ENCODE assay signal across 12 cellular contexts in the genomic region with DNA sequence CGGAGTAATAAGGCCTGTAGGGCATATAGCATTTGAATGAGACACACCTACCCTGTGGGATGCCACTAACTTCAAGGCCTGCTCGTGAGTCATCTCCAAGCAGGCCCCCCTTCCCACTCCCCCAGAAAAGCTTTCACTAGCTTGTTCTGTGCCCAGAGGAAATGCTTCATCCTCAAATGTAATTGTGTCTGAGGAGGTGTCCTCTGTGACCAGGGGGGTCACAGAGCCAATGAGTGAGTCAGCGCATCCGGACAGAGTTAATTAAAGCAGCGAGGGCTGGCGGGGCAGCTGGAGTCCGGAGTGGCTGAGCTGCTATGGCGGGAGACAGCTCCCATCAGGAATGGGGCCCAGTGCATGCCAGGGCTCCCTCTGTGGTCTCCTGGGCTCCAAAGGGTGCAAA. TPM values are rescaled to one million over a fixed set of nuclear protein-coding genes. Genes with fewer than 3 reads are reported as not detected.
DNase-seq lines count a peak whose midpoint lies in the region; ATAC-seq, FAIRE-seq and TF ChIP-seq lines count a peak whose summit lies in the region.
"Had no signal": no experiment of that assay in that cellular context is flagged by ENCODE, and none has a peak within 500 bp of the region (broad histone marks: within the 10 kb centered on the region; RNA-seq: fewer than 3 reads in every experiment).

No MANE protein-coding gene starts in this region.

- H3K36me3 ChIP-seq in astrocyte (ENCODE audit: insufficient read depth, low read length) (no peaks in the 10 kb centered on the region), uterus (no peaks in the 10 kb centered on the region), Peyer's patch (no peaks in the 10 kb centered on the region)
- no peaks in the 10 kb centered on the region for H3K36me3 ChIP-seq in naive thymus-derived CD4-positive, alpha-beta T cell (ENCODE audit: control insufficient read depth in 2 of 3, insufficient read depth in 3 of 3, low read length in 3 of 3)
- H3K36me3 ChIP-seq: sigmoid colon, suprapubic skin had no signal

- TF ChIP-seq CTCF in astrocyte (IDR thresholded peaks at IDR 0.05; ENCODE audit: insufficient read depth, low read depth, low read length), result no peak
- TF ChIP-seq CTCF in uterus (IDR thresholded peaks at IDR 0.05), result no peak
- TF ChIP-seq CTCF in Peyer's patch (IDR thresholded peaks at IDR 0.05), result no peak

- WGBS in right cardiac atrium, result 31% methylated on average over 8 of the region's 8 CpGs

- no peak overlapping the region for H3K27ac ChIP-seq in astrocyte (ENCODE audit: low read depth, low read length)
- no peak overlapping the region for H3K27ac ChIP-seq in right cardiac atrium (ENCODE audit: low read length)
- no peak overlapping the region for H3K27ac ChIP-seq in uterus
- no peak overlapping the region for H3K27ac ChIP-seq in naive thymus-derived CD4-positive, alpha-beta T cell (ENCODE audit: low read depth, low read length)
- H3K27ac ChIP-seq in Peyer's patch, result no peak overlapping the region
- H3K27ac ChIP-seq: 22Rv1, sigmoid colon, suprapubic skin had no signal

- no peaks in the 10 kb centered on the region for H4K20me1 ChIP-seq in astrocyte (ENCODE audit: insufficient read depth, low read length)

- peaks cover 8% of the 10 kb centered on the region for H3K4me1 Mint-ChIP-seq in astrocyte (ENCODE audit: low read depth, unreplicated experiment)
- H3K4me1 Mint-ChIP-seq in naive thymus-derived CD4-positive, alpha-beta T cell, result peaks cover 0 to 8% (median 3%) of the 10 kb centered on the region in 7 donors

- TF ChIP-seq POLR2A in uterus (IDR thresholded peaks at IDR 0.05) (no peak), Peyer's patch (IDR thresholded peaks at IDR 0.05) (no peak)

- no peaks in the 10 kb centered on the region for H3K9me3 ChIP-seq in astrocyte (ENCODE audit: insufficient read depth, low read depth, low read length)
- no peaks in the 10 kb centered on the region for H3K9me3 ChIP-seq in right cardiac atrium (ENCODE audit: control insufficient read depth, low read length)
- H3K9me3 ChIP-seq in uterus, result no peaks in the 10 kb centered on the region
- H3K9me3 ChIP-seq in naive thymus-derived CD4-positive, alpha-beta T cell (ENCODE audit: control insufficient read depth in 2 of 3, low read length in 3 of 3), result no peaks in the 10 kb centered on the region
- H3K9me3 ChIP-seq in Peyer's patch, result no peaks in the 10 kb centered on the region
- H3K9me3 ChIP-seq: sigmoid colon, suprapubic skin had no signal

- H3K9ac ChIP-seq in astrocyte (ENCODE audit: low read length), result no peak overlapping the region

- peak overlapping the region; percentile 7 for H2AFZ ChIP-seq in astrocyte (ENCODE audit: low read depth, low read length)

- H3K27ac Mint-ChIP-seq in astrocyte (ENCODE audit: unreplicated experiment), result no peak overlapping the region
- no peak overlapping the region for H3K27ac Mint-ChIP-seq in naive thymus-derived CD4-positive, alpha-beta T cell
- H3K27ac Mint-ChIP-seq: activated naive CD8-positive, alpha-beta T cell treated with anti-CD3 and anti-CD28 coated beads for 36 hours had no signal

- no peaks in the 10 kb centered on the region for H3K79me2 ChIP-seq in astrocyte (ENCODE audit: insufficient read depth, low read length)

- POLR2A ChIA-PET in naive thymus-derived CD4-positive, alpha-beta T cell (lab: Charles Lee), result no interaction called here

- peak overlapping the region; percentile 21 for H3K4me3 Mint-ChIP-seq in astrocyte (ENCODE audit: unreplicated experiment)
- no peak overlapping the region for H3K4me3 Mint-ChIP-seq in naive thymus-derived CD4-positive, alpha-beta T cell
- H3K4me3 Mint-ChIP-seq: activated naive CD8-positive, alpha-beta T cell treated with anti-CD3 and anti-CD28 coated beads for 36 hours had no signal

- CTCF ChIA-PET in naive thymus-derived CD4-positive, alpha-beta T cell (lab: Charles Lee), result no interaction called here

- H3K27me3 Mint-ChIP-seq in astrocyte (ENCODE audit: low read depth, unreplicated experiment), result peaks cover 40% of the 10 kb centered on the region
- H3K27me3 Mint-ChIP-seq in naive thymus-derived CD4-positive, alpha-beta T cell, result peaks cover 8 to 27% (median 20%) of the 10 kb centered on the region in 5 donors

- intact Hi-C loops in right cardiac atrium (cut with DNase I) (no loop called here), uterus (cut with DNase I; ENCODE audit: low total_unique reads) (no loop called here)
- intact Hi-C loops in naive thymus-derived CD4-positive, alpha-beta T cell (cut with micrococcal nuclease), result no loop called here

- H3K36me3 Mint-ChIP-seq in astrocyte (ENCODE audit: low read depth, unreplicated experiment), result no peaks in the 10 kb centered on the region
- no peaks in the 10 kb centered on the region for H3K36me3 Mint-ChIP-seq in naive thymus-derived CD4-positive, alpha-beta T cell
- H3K36me3 Mint-ChIP-seq: activated naive CD8-positive, alpha-beta T cell treated with anti-CD3 and anti-CD28 coated beads for 36 hours had no signal

- FAIRE-seq in astrocyte (lab: Jason Lieb, UNC), result no peak

- H3K4me3 ChIP-seq in astrocyte (ENCODE audit: insufficient read depth, low read depth, low read length) (no peak overlapping the region), right cardiac atrium (ENCODE audit: low read length) (no peak overlapping the region), uterus (no peak overlapping the region), Peyer's patch (no peak overlapping the region)
- H3K4me3 ChIP-seq in naive thymus-derived CD4-positive, alpha-beta T cell (ENCODE audit: low read length), result no peak overlapping the region
- H3K4me3 ChIP-seq: sigmoid colon, suprapubic skin had no signal

- H3K4me1 ChIP-seq in astrocyte (ENCODE audit: insufficient read depth, low read length) (peaks cover 15% of the 10 kb centered on the region), right cardiac atrium (ENCODE audit: control insufficient read depth, insufficient read depth, low read length) (no peaks in the 10 kb centered on the region), uterus (peaks cover 0 to 3% of the 10 kb centered on the region in 2 donors), Peyer's patch (peaks cover 0 to 6% (median 0%) of the 10 kb centered on the region in 4 donors)
- no peaks in the 10 kb centered on the region for H3K4me1 ChIP-seq in naive thymus-derived CD4-positive, alpha-beta T cell (ENCODE audit: control insufficient read depth in 2 of 2, insufficient read depth in 2 of 2, low read length in 2 of 2)

- no peaks in the 10 kb centered on the region for H3K9me3 Mint-ChIP-seq in astrocyte (ENCODE audit: unreplicated experiment)
- peaks cover 0 to 4% (median 0%) of the 10 kb centered on the region in 11 donors for H3K9me3 Mint-ChIP-seq in naive thymus-derived CD4-positive, alpha-beta T cell
- H3K9me3 Mint-ChIP-seq: activated naive CD8-positive, alpha-beta T cell treated with anti-CD3 and anti-CD28 coated beads for 36 hours had no signal

- H3K4me2 ChIP-seq in astrocyte (ENCODE audit: low read length), result peak overlapping the region; percentile 65

- ATAC-seq in right cardiac atrium, result peak; percentile 48 to 92
- no peak for ATAC-seq in naive thymus-derived CD4-positive, alpha-beta T cell

- H3K27me3 ChIP-seq in astrocyte (ENCODE audit: insufficient read depth, low read length) (no peaks in the 10 kb centered on the region), right cardiac atrium (ENCODE audit: control insufficient read depth, insufficient read depth) (no peaks in the 10 kb centered on the region), uterus (no peaks in the 10 kb centered on the region), Peyer's patch (no peaks in the 10 kb centered on the region)
- H3K27me3 ChIP-seq in naive thymus-derived CD4-positive, alpha-beta T cell (ENCODE audit: control insufficient read depth in 2 of 2, insufficient read depth in 2 of 2, low read length in 2 of 2), result no peaks in the 10 kb centered on the region

- DNase-seq in NCI-H2227 (lab: John Stamatoyannopoulos, UW; ENCODE audit: unreplicated experiment) (peak; percentile 16), NCI-H2227 treated with DMSO at 0.1 percent for 48 hours (lab: John Stamatoyannopoulos, UW) (no peak), astrocyte (ENCODE audit: low read depth) (peak; percentile 72), right cardiac atrium (peak in 2 of 3 donors; percentile 52 to 53), uterus (peak; percentile 22 to 47), GDM1 (lab: John Stamatoyannopoulos, UW) (no peak), Peyer's patch (no peak)
- DNase-seq in naive thymus-derived CD4-positive, alpha-beta T cell, result no peak
- DNase-seq: activated naive CD8-positive, alpha-beta T cell treated with anti-CD3 and anti-CD28 coated beads for 36 hours; sigmoid colon had no signal

RNA-seq across cellular contexts. Expression of gene ESRRB, which starts 27.0 kb away (rescaled TPM):
- not detected in 2 replicates for total RNA-seq in astrocyte
- total RNA-seq in right cardiac atrium, result 10 to 100 TPM in 2 of 4 donors, 1 to 10 TPM in 2; 8.6 to 10.3 (median 9.4) TPM
- polyA plus RNA-seq in right cardiac atrium, result 7.2 TPM
- not detected for total RNA-seq in uterus
- total RNA-seq in naive thymus-derived CD4-positive, alpha-beta T cell, result under 1 TPM in 2 of 5 experiments, not detected in 3; 0.20 to 0.48 TPM
- polyA plus RNA-seq in naive thymus-derived CD4-positive, alpha-beta T cell, result under 1 TPM in 1 of 2 donors, not detected in 1; 0.16 TPM
- total RNA-seq in Peyer's patch, result 1 to 10 TPM in 1 of 4 donors, not detected in 3; 1.2 TPM
- total RNA-seq: activated naive CD8-positive, alpha-beta T cell treated with anti-CD3 and anti-CD28 coated beads for 36 hours had no signal

Comparison
In these comparisons a context has a peak if more than half of its experiments do, and no peak if none do; other contexts are left out.
1. DNase-seq: peak in NCI-H2227 (single experiment), astrocyte (single experiment), right cardiac atrium (2 of 3) and uterus (2 of 2); none in NCI-H2227 treated with DMSO at 0.1 percent for 48 hours (single experiment), naive thymus-derived CD4-positive, alpha-beta T cell (0 of 9), GDM1 (single experiment) and Peyer's patch (0 of 3).